ENCODE assay signal across 13 cellular contexts in the genomic region with DNA sequence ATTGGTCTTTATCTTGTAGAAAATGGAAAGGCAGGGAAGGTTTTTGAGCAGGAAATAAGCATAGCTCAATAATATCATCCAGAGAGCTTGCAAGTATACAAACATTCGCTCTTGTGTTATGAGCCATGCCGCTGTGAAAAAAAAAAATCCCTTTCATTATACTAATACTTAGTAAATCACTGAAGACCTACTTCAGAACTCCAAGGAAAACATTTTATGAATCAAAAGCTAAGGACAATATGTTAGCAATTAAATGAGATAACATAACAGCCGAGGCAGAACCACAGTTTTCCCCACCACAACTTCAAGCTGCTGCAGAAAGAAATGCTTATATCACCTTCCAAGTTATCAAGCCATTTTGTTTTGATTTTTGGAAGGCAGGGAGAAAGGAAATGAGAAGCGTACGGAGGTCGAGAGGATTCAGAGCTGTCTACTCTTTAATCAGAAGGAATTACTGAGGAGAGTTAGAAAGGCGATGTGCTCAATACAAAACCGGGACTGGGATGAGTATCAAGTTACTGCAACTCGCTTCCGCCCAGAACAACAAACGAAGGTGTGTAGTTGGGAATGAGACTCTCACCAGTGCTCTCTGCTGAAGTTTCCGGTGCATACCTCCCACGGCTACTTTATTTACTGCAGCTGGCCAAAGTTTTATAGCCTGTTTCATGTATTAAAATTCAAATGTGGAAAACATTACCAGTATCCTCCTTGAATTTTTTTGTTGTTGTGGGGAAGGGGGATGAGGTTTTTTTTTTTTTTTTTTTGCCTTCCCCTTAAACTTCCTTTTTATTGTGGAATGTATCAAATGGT.
DNase-seq lines count a peak whose midpoint lies in the region; ATAC-seq and TF ChIP-seq lines count a peak whose summit lies in the region.
"Had no signal": no experiment of that assay in that cellular context is flagged by ENCODE, and none has a peak within 500 bp of the region (broad histone marks: within the 10 kb centered on the region; RNA-seq: fewer than 3 reads in every experiment).

No MANE protein-coding gene starts in this region.

- no peaks in the 10 kb centered on the region for H3K9me3 ChIP-seq in SJSA1 (replicated peaks)
- H3K9me3 ChIP-seq in cardiac muscle cell (ENCODE audit: low read depth) = no peaks in the 10 kb centered on the region
- H3K9me3 ChIP-seq in skeletal muscle tissue (ENCODE audit: control insufficient read depth in 3 of 3, low read length in 3 of 3) = no peaks in the 10 kb centered on the region
- H3K9me3 ChIP-seq: esophagus squamous epithelium, neutrophil had no signal

- peak overlapping the region in 2 of 3 donors; percentile 35 to 41 for H3K9ac ChIP-seq in skeletal muscle tissue (ENCODE audit: low read depth in 1 of 3, low read length in 3 of 3)

- TF ChIP-seq CTCF in GM12865 (IDR thresholded peaks at IDR 0.05; ENCODE audit: insufficient read depth, low read depth, low read length, missing control alignments) = no peak
- TF ChIP-seq CTCF in cardiac muscle cell (IDR thresholded peaks at IDR 0.05; ENCODE audit: low read depth, low read length) = no peak

- H3K27ac ChIP-seq in SJSA1 (peak overlapping the region; percentile 39), cardiac muscle cell (no peak overlapping the region), skeletal muscle tissue (ENCODE audit: low read depth, low read length) (peak overlapping the region; percentile 42)
- H3K27ac ChIP-seq: neutrophil had no signal

- H3K27me3 ChIP-seq in SJSA1 (replicated peaks) (no peaks in the 10 kb centered on the region), cardiac muscle cell (no peaks in the 10 kb centered on the region), skeletal muscle tissue (ENCODE audit: control insufficient read depth in 3 of 3, insufficient read depth in 3 of 3, low read length in 3 of 3) (no peaks in the 10 kb centered on the region)
- H3K27me3 ChIP-seq: esophagus squamous epithelium, neutrophil had no signal

- H3K36me3 ChIP-seq in SJSA1 = peaks cover 28% of the 10 kb centered on the region
- H3K36me3 ChIP-seq in cardiac muscle cell = peaks cover 9% of the 10 kb centered on the region
- H3K36me3 ChIP-seq in skeletal muscle tissue (ENCODE audit: control insufficient read depth in 3 of 3, insufficient read depth in 3 of 3, low read length in 3 of 3) = peaks cover 2 to 23% (median 18%) of the 10 kb centered on the region in 3 donors
- H3K36me3 ChIP-seq: neutrophil had no signal

- H3K4me3 ChIP-seq in GM12865 (ENCODE audit: low read depth, low read length) = no peak overlapping the region
- H3K4me3 ChIP-seq in SJSA1 = no peak overlapping the region; the same call in 1 of the 2 replicates
- no peak overlapping the region for H3K4me3 ChIP-seq in cardiac muscle cell
- peak overlapping the region in 1 of 3 donors; percentile 10 for H3K4me3 ChIP-seq in skeletal muscle tissue (ENCODE audit: low read length in 3 of 3)
- H3K4me3 ChIP-seq: esophagus squamous epithelium had no signal

- H3K4me1 ChIP-seq in SJSA1 (replicated peaks) = peaks cover 37% of the 10 kb centered on the region
- H3K4me1 ChIP-seq in cardiac muscle cell (ENCODE audit: low read depth) = peaks cover 7% of the 10 kb centered on the region
- H3K4me1 ChIP-seq in skeletal muscle tissue (ENCODE audit: control insufficient read depth in 3 of 3, insufficient read depth in 3 of 3, low read length in 3 of 3) = peaks cover 7 to 24% (median 11%) of the 10 kb centered on the region in 3 donors

- DNase-seq in GM12865 (ENCODE audit: low read depth) = peak; percentile 68
- peak in 1 of 2 experiments; percentile 41 for DNase-seq in SJSA1 (ENCODE audit: low read depth in 1 of 2, low spot score in 2 of 2)
- peak; percentile 15 to 56 for DNase-seq in cardiac muscle cell (ENCODE audit: low read depth in 1 of 2, low spot score in 1 of 2)
- DNase-seq in germinal center (ENCODE audit: low spot score) = no peak
- DNase-seq: esophagus squamous epithelium; HCEC 1CT; RPMI8226; stimulated activated CD8-positive, alpha-beta memory T cell treated with anti-CD3 and anti-CD28 coated beads, Interleukin-4, amount 100 ng/mL, for 48 hours had no signal

- no peak for ATAC-seq in GM21515 (IDR thresholded peaks at IDR 0.05; ENCODE audit: unreplicated experiment)
- no peak for ATAC-seq in GM19395 (IDR thresholded peaks at IDR 0.05; ENCODE audit: unreplicated experiment)
- ATAC-seq in HG02678 (IDR thresholded peaks at IDR 0.05; ENCODE audit: unreplicated experiment) = no peak
